ENCODE assay signal across 20 cellular contexts in genomic region chrX:56757327-56757726, GRCh38. TPM values are rescaled to one million over a fixed set of nuclear protein-coding genes. Genes with fewer than 3 reads are reported as not detected.
DNase-seq lines count a peak whose midpoint lies in the region; ATAC-seq and TF ChIP-seq lines count a peak whose summit lies in the region.
"Had no signal": no experiment of that assay in that cellular context is flagged by ENCODE, and none has a peak within 500 bp of the region (broad histone marks: within the 10 kb centered on the region; RNA-seq: fewer than 3 reads in every experiment).

No MANE protein-coding gene starts in this region.

- ATAC-seq in GM18867 (IDR thresholded peaks at IDR 0.05; ENCODE audit: unreplicated experiment), result peak; percentile 69
- ATAC-seq in GM21529 (IDR thresholded peaks at IDR 0.05; ENCODE audit: unreplicated experiment), result peak; percentile 57
- ATAC-seq in HG03342 (IDR thresholded peaks at IDR 0.05; ENCODE audit: unreplicated experiment), result peak; percentile 42
- peak; percentile 51 for ATAC-seq in stimulated activated memory B cell treated with anti-CD40 and anti-IgM and Interleukin-4, amounts not matched to agents 10 μg/mL and 1 μg/mL and 100 μg/mL, for 72 hours
- ATAC-seq in HG02973 (IDR thresholded peaks at IDR 0.05; ENCODE audit: unreplicated experiment), result no peak
- ATAC-seq in omental fat pad (ENCODE audit: low FRiP score), result no peak
- ATAC-seq: activated T-helper 17 cell treated with anti-CD3 and anti-CD28 coated beads, Interleukin-2, amount 50 U/mL, for 72 hours; natural killer cell treated with Interleukin-12 subunit alpha and Interleukin-12 subunit beta and Interleukin-15 and Interleukin-18, amount 100 ng/mL, for 72 hours had no signal

- no peak overlapping the region for H3K4me3 Mint-ChIP-seq in stimulated activated memory B cell treated with anti-CD40 and anti-IgM and Interleukin-4, amounts not matched to agents 10 μg/mL and 1 μg/mL and 100 μg/mL, for 72 hours
- H3K4me3 Mint-ChIP-seq: activated T-helper 17 cell treated with anti-CD3 and anti-CD28 coated beads, Interleukin-2, amount 50 U/mL, for 72 hours; natural killer cell treated with Interleukin-12 subunit alpha and Interleukin-12 subunit beta and Interleukin-15 and Interleukin-18, amount 100 ng/mL, for 72 hours; type B pancreatic cell had no signal

- H3K27me3 Mint-ChIP-seq in stimulated activated memory B cell treated with anti-CD40 and anti-IgM and Interleukin-4, amounts not matched to agents 10 μg/mL and 1 μg/mL and 100 μg/mL, for 72 hours, result no peaks in the 10 kb centered on the region
- H3K27me3 Mint-ChIP-seq: activated T-helper 17 cell treated with anti-CD3 and anti-CD28 coated beads, Interleukin-2, amount 50 U/mL, for 72 hours; type B pancreatic cell had no signal

- DNase-seq in DMS 273 treated with DMSO at 0.1 percent for 48 hours (lab: John Stamatoyannopoulos, UW) (no peak), omental fat pad (ENCODE audit: low spot score) (no peak)
- DNase-seq: caudate nucleus, esophagus squamous epithelium, GDM1, HCEC 1CT, KG1, NCI-H1048, NCI-H2107, NCI-H526 treated with DMSO at 0.1 percent for 48 hours, SJCRH30, spleen had no signal

- peaks cover 18% of the 10 kb centered on the region for H3K36me3 Mint-ChIP-seq in stimulated activated memory B cell treated with anti-CD40 and anti-IgM and Interleukin-4, amounts not matched to agents 10 μg/mL and 1 μg/mL and 100 μg/mL, for 72 hours

- H3K4me1 Mint-ChIP-seq in stimulated activated memory B cell treated with anti-CD40 and anti-IgM and Interleukin-4, amounts not matched to agents 10 μg/mL and 1 μg/mL and 100 μg/mL, for 72 hours, result peaks cover 36% of the 10 kb centered on the region

- no peak for TF ChIP-seq CTCF in omental fat pad (IDR thresholded peaks at IDR 0.05)

- H3K27ac Mint-ChIP-seq in stimulated activated memory B cell treated with anti-CD40 and anti-IgM and Interleukin-4, amounts not matched to agents 10 μg/mL and 1 μg/mL and 100 μg/mL, for 72 hours, result no peak overlapping the region
- H3K27ac Mint-ChIP-seq: activated T-helper 17 cell treated with anti-CD3 and anti-CD28 coated beads, Interleukin-2, amount 50 U/mL, for 72 hours; natural killer cell treated with Interleukin-12 subunit alpha and Interleukin-12 subunit beta and Interleukin-15 and Interleukin-18, amount 100 ng/mL, for 72 hours; type B pancreatic cell had no signal

- H3K9me3 Mint-ChIP-seq in stimulated activated memory B cell treated with anti-CD40 and anti-IgM and Interleukin-4, amounts not matched to agents 10 μg/mL and 1 μg/mL and 100 μg/mL, for 72 hours, result peaks cover 2% of the 10 kb centered on the region
- H3K9me3 Mint-ChIP-seq: activated T-helper 17 cell treated with anti-CD3 and anti-CD28 coated beads, Interleukin-2, amount 50 U/mL, for 72 hours; natural killer cell treated with Interleukin-12 subunit alpha and Interleukin-12 subunit beta and Interleukin-15 and Interleukin-18, amount 100 ng/mL, for 72 hours; type B pancreatic cell had no signal

RNA-seq across cellular contexts. Expression of gene NBDY, which starts 28.3 kb away (rescaled TPM):
- total RNA-seq in omental fat pad, result 10 to 100 TPM in 2 of 4 donors, 1 to 10 TPM in 2; 7.7 to 12.6 (median 9.4) TPM

Comparison
In these comparisons a context has a peak if more than half of its experiments do, and no peak if none do; other contexts are left out.
1. ATAC-seq: peak in GM18867 (single experiment), GM21529 (single experiment), HG03342 (single experiment) and stimulated activated memory B cell treated with anti-CD40 and anti-IgM and Interleukin-4, amounts not matched to agents 10 μg/mL and 1 μg/mL and 100 μg/mL, for 72 hours (single experiment); none in HG02973 (single experiment) and omental fat pad (single experiment).